Comparison of ENCODE assay signal across 1 cellular context in genomic region chr2:19364014-19364413, GRCh38.
TF ChIP-seq lines count a peak whose summit lies in the region.

No MANE protein-coding gene starts in this region.

TF ChIP-seq in WTC11, 78 proteins besides CTCF, POLR2A, EP300 and RAD21 (continued from another document):
- TF ChIP-seq ATF2 (CRISPR knock-in tag; IDR thresholded peaks at IDR 0.05; ENCODE audit: borderline replicate concordance, low read depth) (no peak), SP1 (CRISPR knock-in tag; conservative IDR thresholded peaks at IDR 0.05) (no peak), ETV6 (CRISPR knock-in tag; IDR thresholded peaks at IDR 0.05) (no peak), NR1H2 (CRISPR knock-in tag; IDR thresholded peaks at IDR 0.05) (no peak), ARID4B (CRISPR knock-in tag; IDR thresholded peaks at IDR 0.05; ENCODE audit: borderline replicate concordance) (no peak), ZNF263 (CRISPR knock-in tag; IDR thresholded peaks at IDR 0.05; ENCODE audit: low read depth) (no peak), ELF4 (CRISPR knock-in tag; IDR thresholded peaks at IDR 0.05; ENCODE audit: low read depth) (no peak), TP53 (CRISPR knock-in tag; IDR thresholded peaks at IDR 0.05) (no peak)
- TF ChIP-seq, protein P1, sequence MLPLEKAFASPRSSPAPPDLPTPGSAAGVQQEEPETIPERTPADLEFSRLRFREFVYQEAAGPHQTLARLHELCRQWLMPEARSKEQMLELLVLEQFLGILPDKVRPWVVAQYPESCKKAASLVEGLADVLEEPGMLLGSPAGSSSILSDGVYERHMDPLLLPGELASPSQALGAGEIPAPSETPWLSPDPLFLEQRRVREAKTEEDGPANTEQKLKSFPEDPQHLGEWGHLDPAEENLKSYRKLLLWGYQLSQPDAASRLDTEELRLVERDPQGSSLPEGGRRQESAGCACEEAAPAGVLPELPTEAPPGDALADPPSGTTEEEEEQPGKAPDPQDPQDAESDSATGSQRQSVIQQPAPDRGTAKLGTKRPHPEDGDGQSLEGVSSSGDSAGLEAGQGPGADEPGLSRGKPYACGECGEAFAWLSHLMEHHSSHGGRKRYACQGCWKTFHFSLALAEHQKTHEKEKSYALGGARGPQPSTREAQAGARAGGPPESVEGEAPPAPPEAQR (CRISPR knock-in tag; IDR thresholded peaks at IDR 0.05) = no peak
